ENCODE assay signal across 17 cellular contexts in genomic region chr3:169072494-169072893, GRCh38.
"Had no signal": no experiment of that assay in that cellular context is flagged by ENCODE, and none has a peak within 500 bp of the region (broad histone marks: within the 10 kb centered on the region; RNA-seq: fewer than 3 reads in every experiment).

No MANE protein-coding gene starts in this region.

- H3K9me3 Mint-ChIP-seq: activated CD4-positive, alpha-beta memory T cell treated with anti-CD3 and anti-CD28 coated beads, Interleukin-2, amount 10 ng/mL, durations not matched to agents 7 days and 5 days; activated naive CD8-positive, alpha-beta T cell treated with anti-CD3 and anti-CD28 coated beads, Interleukin-2, amount 10 ng/mL, durations not matched to agents 7 days and 5 days; activated T-cell treated with anti-CD3 and anti-CD28 coated beads, Interleukin-2, amount 50 U/mL, for 72 hours had no signal

- H3K27ac Mint-ChIP-seq: activated CD4-positive, alpha-beta memory T cell treated with anti-CD3 and anti-CD28 coated beads, Interleukin-2, amount 10 ng/mL, durations not matched to agents 7 days and 5 days; activated CD4-positive, alpha-beta T cell treated with anti-CD3 and anti-CD28 coated beads for 36 hours; activated naive CD8-positive, alpha-beta T cell treated with anti-CD3 and anti-CD28 coated beads, Interleukin-2, amount 10 ng/mL, durations not matched to agents 7 days and 5 days; activated T-cell treated with anti-CD3 and anti-CD28 coated beads, Interleukin-2, amount 50 U/mL, for 72 hours had no signal

- H3K27me3 ChIP-seq: ascending aorta, cardiac muscle cell, colonic mucosa, transverse colon had no signal

- ATAC-seq: activated CD4-positive, alpha-beta T cell treated with anti-CD3 and anti-CD28 coated beads for 36 hours; activated T-cell treated with anti-CD3 and anti-CD28 coated beads, Interleukin-2, amount 50 U/mL, for 72 hours; right cardiac atrium had no signal

- H3K9me3 ChIP-seq: ascending aorta, colonic mucosa, transverse colon had no signal

- H3K4me3 ChIP-seq: ascending aorta, cardiac muscle cell, colonic mucosa, transverse colon had no signal

- DNase-seq: activated CD4-positive, alpha-beta memory T cell treated with anti-CD3 and anti-CD28 coated beads, Interleukin-2, amount 10 ng/mL, durations not matched to agents 7 days and 5 days; activated CD4-positive, alpha-beta T cell treated with anti-CD3 and anti-CD28 coated beads for 36 hours; activated CD8-positive, alpha-beta memory T cell treated with anti-CD3 and anti-CD28 coated beads, Interleukin-2, amount 50 U/mL, for 4 hours; activated gamma-delta T cell treated with Interleukin-2 at 50 U/mL for 16 hours; activated naive CD8-positive, alpha-beta T cell treated with anti-CD3 and anti-CD28 coated beads, Interleukin-2, amount 10 ng/mL, durations not matched to agents 7 days and 5 days; activated T-cell treated with anti-CD3 and anti-CD28 coated beads, Interleukin-2, amount 50 U/mL, for 72 hours; colonic mucosa; effector CD4-positive, alpha-beta T cell; hypothalamus; right cardiac atrium; stimulated activated CD4-positive, alpha-beta T cell treated with anti-CD3 and anti-CD28 coated beads, Interleukin-1b, Interleukin-23, amount 100 ng/mL, for 48 hours; stimulated activated naive CD4-positive, alpha-beta T cell; substantia nigra; T1000; transverse colon had no signal

- H3K36me3 Mint-ChIP-seq: activated naive CD8-positive, alpha-beta T cell treated with anti-CD3 and anti-CD28 coated beads, Interleukin-2, amount 10 ng/mL, durations not matched to agents 7 days and 5 days had no signal

- H3K4me1 ChIP-seq: ascending aorta, colonic mucosa, transverse colon had no signal

- H3K27ac ChIP-seq: ascending aorta, cardiac muscle cell, colonic mucosa, transverse colon had no signal

- H3K36me3 ChIP-seq: ascending aorta, cardiac muscle cell, colonic mucosa, transverse colon had no signal
